In the genomic region with DNA sequence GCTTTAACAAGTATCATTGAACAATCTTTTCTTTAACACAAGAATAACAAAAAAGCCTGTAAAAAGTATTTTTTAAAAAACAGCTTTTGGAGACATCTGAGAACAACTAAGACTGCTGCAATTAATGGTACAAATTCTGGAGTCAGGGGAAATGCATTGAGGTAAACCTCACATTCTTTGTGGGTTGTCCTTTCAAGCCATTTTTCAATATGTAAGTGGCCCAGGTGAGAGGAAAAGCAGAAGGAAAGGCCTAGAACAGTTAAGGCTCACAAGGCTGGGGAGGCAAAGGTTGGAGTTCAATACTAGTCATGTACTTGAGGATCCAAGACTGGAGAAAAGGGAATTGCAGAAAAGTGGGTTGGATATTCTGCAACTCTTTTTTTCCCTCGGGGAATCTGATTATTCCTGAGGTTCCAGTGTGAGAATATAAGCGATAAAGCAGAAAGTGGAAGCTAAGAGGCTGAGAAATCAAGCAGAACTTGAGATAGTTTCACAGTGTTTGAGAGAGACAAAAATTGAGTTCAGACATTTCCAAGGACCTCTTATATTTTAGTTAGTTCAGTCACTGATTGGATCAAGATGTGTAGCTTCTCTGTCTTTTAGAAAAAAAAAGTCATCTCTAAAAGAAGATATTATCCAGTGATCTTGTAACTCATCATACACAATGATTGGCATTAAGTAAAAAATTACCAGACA, we compare ENCODE assay signal across 17 cellular contexts.
"Had no signal": no experiment of that assay in that cellular context is flagged by ENCODE, and none has a peak within 500 bp of the region (broad histone marks: within the 10 kb centered on the region; RNA-seq: fewer than 3 reads in every experiment).

No MANE protein-coding gene starts in this region.

- DNase-seq: activated CD4-positive, alpha-beta T cell treated with anti-CD3 and anti-CD28 coated beads, Interleukin-2, amount 50 U/mL, for 1 hour; activated effector memory CD4-positive, alpha-beta T cell treated with anti-CD3 and anti-CD28 coated beads, Interleukin-2, amount 50 U/mL, for 16 hours; activated naive CD8-positive, alpha-beta T cell treated with anti-CD3 and anti-CD28 coated beads for 36 hours; activated T-cell treated with anti-CD3 and anti-CD28 coated beads for 4 hours; cerebellar nuclear complex; dermis blood vessel endothelial cell; erythroblast; left colon; psoas muscle; spleen; stimulated activated CD4-positive, alpha-beta T cell treated with anti-CD3 and anti-CD28 coated beads, Interleukin-1b, Interleukin-23, amount 100 ng/mL, for 48 hours; stimulated activated naive CD4-positive, alpha-beta T cell; substantia nigra; T-helper 2 cell; transverse colon had no signal

- H3K4me3 ChIP-seq: psoas muscle, spleen, transverse colon had no signal

- H3K27ac Mint-ChIP-seq: activated naive CD8-positive, alpha-beta T cell treated with anti-CD3 and anti-CD28 coated beads for 36 hours; nephron had no signal

- H3K27me3 ChIP-seq: spleen, transverse colon had no signal

- H3K4me1 ChIP-seq: psoas muscle, transverse colon had no signal

- ATAC-seq: left colon, psoas muscle, sciatic nerve had no signal

- H3K9me3 ChIP-seq: psoas muscle, spleen, transverse colon had no signal

- H3K4me3 Mint-ChIP-seq: activated naive CD8-positive, alpha-beta T cell treated with anti-CD3 and anti-CD28 coated beads for 36 hours; nephron had no signal

- H3K27me3 Mint-ChIP-seq: activated naive CD8-positive, alpha-beta T cell treated with anti-CD3 and anti-CD28 coated beads for 36 hours had no signal

- H3K27ac ChIP-seq: psoas muscle, transverse colon had no signal

- H3K36me3 ChIP-seq: spleen, transverse colon had no signal
